Comparison of ENCODE assay signal across 17 cellular contexts in genomic region chr18:77091366-77091765, GRCh38. TPM values are rescaled to one million over a fixed set of nuclear protein-coding genes. Genes with fewer than 3 reads are reported as not detected.
DNase-seq lines count a peak whose midpoint lies in the region; ATAC-seq, FAIRE-seq and TF ChIP-seq lines count a peak whose summit lies in the region.
"Had no signal": no experiment of that assay in that cellular context is flagged by ENCODE, and none has a peak within 500 bp of the region (broad histone marks: within the 10 kb centered on the region; RNA-seq: fewer than 3 reads in every experiment).

No MANE protein-coding gene starts in this region.

- no peak overlapping the region for H4K8ac ChIP-seq in mesenchymal stem cell (ENCODE audit: low read length)

- no peak overlapping the region for H2BK120ac ChIP-seq in mesenchymal stem cell (ENCODE audit: low read depth, low read length)

- peak overlapping the region; percentile 50 for H2AK5ac ChIP-seq in mesenchymal stem cell (ENCODE audit: low read length, severe bottlenecking)

- no peaks in the 10 kb centered on the region for H3K9me3 ChIP-seq in mesenchymal stem cell (ENCODE audit: control insufficient read depth, low read length)
- no peaks in the 10 kb centered on the region for H3K9me3 ChIP-seq in small intestine (ENCODE audit: control insufficient read depth, low read depth)
- no peaks in the 10 kb centered on the region for H3K9me3 ChIP-seq in hepatocyte (ENCODE audit: low read depth)
- H3K9me3 ChIP-seq: heart right ventricle, vagina had no signal

- TF ChIP-seq CTCF in type B pancreatic cell (conservative IDR thresholded peaks at IDR 0.05) (no peak), hepatocyte (IDR thresholded peaks at IDR 0.05; ENCODE audit: poor library complexity) (no peak)

- no peak overlapping the region for H2BK5ac ChIP-seq in mesenchymal stem cell (ENCODE audit: low read depth, low read length, poor library complexity, severe bottlenecking)

- no peaks in the 10 kb centered on the region for H3K79me2 ChIP-seq in hepatocyte

- H3K27ac ChIP-seq in mesenchymal stem cell (ENCODE audit: low read length, poor library complexity, severe bottlenecking) (no peak overlapping the region), small intestine (ENCODE audit: low read depth in 1 of 2, low read length in 1 of 2) (no peak overlapping the region), hepatocyte (no peak overlapping the region)
- H3K27ac ChIP-seq: vagina had no signal

- H3K9me3 Mint-ChIP-seq in activated naive CD8-positive, alpha-beta T cell treated with anti-CD3 and anti-CD28 coated beads, Interleukin-2, amount 10 ng/mL, durations not matched to agents 7 days and 5 days: no peaks in the 10 kb centered on the region
- H3K9me3 Mint-ChIP-seq in activated naive CD8-positive, alpha-beta T cell treated with anti-CD3 and anti-CD28 coated beads for 36 hours: no peaks in the 10 kb centered on the region
- no peaks in the 10 kb centered on the region for H3K9me3 Mint-ChIP-seq in type B pancreatic cell
- H3K9me3 Mint-ChIP-seq: mesothelial cell of epicardium had no signal

- no peak overlapping the region for H3K4ac ChIP-seq in mesenchymal stem cell (ENCODE audit: low read depth in 1 of 2, low read length in 2 of 2)

- POLR2A ChIA-PET in activated naive CD8-positive, alpha-beta T cell treated with anti-CD3 and anti-CD28 coated beads, Interleukin-2, amount 10 ng/mL, durations not matched to agents 7 days and 5 days (lab: Charles Lee): interaction anchor here (1.6 to 2.1 kb wide), 2 partner anchors 11 to 40 kb away, joined by 5 to 6 read pairs; no protein-coding TSS in a partner anchor

- no peak overlapping the region for H3K18ac ChIP-seq in mesenchymal stem cell (ENCODE audit: low read depth in 1 of 2, low read length in 2 of 2)

- H3K4me2 ChIP-seq in mesenchymal stem cell (ENCODE audit: low read length, poor library complexity, severe bottlenecking): no peak overlapping the region
- no peak overlapping the region for H3K4me2 ChIP-seq in hepatocyte

- no peak overlapping the region for H3K9ac ChIP-seq in mesenchymal stem cell (ENCODE audit: low read length)

- peak overlapping the region; percentile 28 for H3K27ac Mint-ChIP-seq in activated naive CD8-positive, alpha-beta T cell treated with anti-CD3 and anti-CD28 coated beads, Interleukin-2, amount 10 ng/mL, durations not matched to agents 7 days and 5 days
- no peak overlapping the region for H3K27ac Mint-ChIP-seq in activated naive CD8-positive, alpha-beta T cell treated with anti-CD3 and anti-CD28 coated beads for 36 hours
- H3K27ac Mint-ChIP-seq in type B pancreatic cell: no peak overlapping the region

- FAIRE-seq in small intestine (lab: Jason Lieb, UNC): no peak

- H4K91ac ChIP-seq in mesenchymal stem cell (ENCODE audit: low read length): no peak overlapping the region

- ATAC-seq in activated naive CD8-positive, alpha-beta T cell treated with anti-CD3 and anti-CD28 coated beads, Interleukin-2, amount 10 ng/mL, durations not matched to agents 7 days and 5 days (ENCODE audit: low read depth): no peak
- ATAC-seq: left lobe of liver had no signal

- WGBS in mesenchymal stem cell: 94% methylated on average over 5 of the region's 5 CpGs
- WGBS in small intestine, 3 donors: 94 to 98% (median 94%) methylated on average over 5 of the region's 5 CpGs
- 98% methylated on average over 5 of the region's 5 CpGs for WGBS in hepatocyte (ENCODE audit: low lambda C conversion rate, missing lambda C conversion rate)

- H3K23ac ChIP-seq in mesenchymal stem cell (ENCODE audit: low read length in 2 of 2): no peak overlapping the region

- peaks cover 39% of the 10 kb centered on the region for H3K4me1 Mint-ChIP-seq in activated naive CD8-positive, alpha-beta T cell treated with anti-CD3 and anti-CD28 coated beads, Interleukin-2, amount 10 ng/mL, durations not matched to agents 7 days and 5 days
- H3K4me1 Mint-ChIP-seq in activated naive CD8-positive, alpha-beta T cell treated with anti-CD3 and anti-CD28 coated beads for 36 hours: peaks cover 42% of the 10 kb centered on the region
- peaks cover 61% of the 10 kb centered on the region for H3K4me1 Mint-ChIP-seq in type B pancreatic cell (ENCODE audit: unreplicated experiment)

- H3K4me3 ChIP-seq in mesenchymal stem cell (ENCODE audit: insufficient read depth in 1 of 2, low read depth in 1 of 2, low read length in 2 of 2): no peak overlapping the region
- H3K4me3 ChIP-seq in small intestine (ENCODE audit: low read depth in 1 of 2, low read length in 2 of 2): no peak overlapping the region
- no peak overlapping the region for H3K4me3 ChIP-seq in hepatocyte
- H3K4me3 ChIP-seq: heart right ventricle, vagina had no signal

- no peak overlapping the region for H3K4me3 Mint-ChIP-seq in activated naive CD8-positive, alpha-beta T cell treated with anti-CD3 and anti-CD28 coated beads, Interleukin-2, amount 10 ng/mL, durations not matched to agents 7 days and 5 days
- no peak overlapping the region for H3K4me3 Mint-ChIP-seq in activated naive CD8-positive, alpha-beta T cell treated with anti-CD3 and anti-CD28 coated beads for 36 hours
- H3K4me3 Mint-ChIP-seq in type B pancreatic cell: no peak overlapping the region
- H3K4me3 Mint-ChIP-seq: mesothelial cell of epicardium had no signal

- H3K36me3 Mint-ChIP-seq in activated naive CD8-positive, alpha-beta T cell treated with anti-CD3 and anti-CD28 coated beads, Interleukin-2, amount 10 ng/mL, durations not matched to agents 7 days and 5 days: peaks cover 45% of the 10 kb centered on the region
- H3K36me3 Mint-ChIP-seq in activated naive CD8-positive, alpha-beta T cell treated with anti-CD3 and anti-CD28 coated beads for 36 hours: peaks cover 35% of the 10 kb centered on the region
- no peaks in the 10 kb centered on the region for H3K36me3 Mint-ChIP-seq in type B pancreatic cell
- H3K36me3 Mint-ChIP-seq: mesothelial cell of epicardium had no signal

- no peaks in the 10 kb centered on the region for H4K20me1 ChIP-seq in hepatocyte (ENCODE audit: insufficient read depth, poor library complexity, severe bottlenecking)

- H3K4me1 ChIP-seq in mesenchymal stem cell (ENCODE audit: control insufficient read depth, insufficient read depth, low read depth, low read length) (peaks cover 38% of the 10 kb centered on the region), small intestine (ENCODE audit: control insufficient read depth in 2 of 2, insufficient read depth in 1 of 2, low read depth in 1 of 2, low read length in 1 of 2) (peaks cover 0 to 2% of the 10 kb centered on the region in 2 donors), hepatocyte (ENCODE audit: insufficient read depth) (peaks cover 28% of the 10 kb centered on the region)

- peaks cover 26% of the 10 kb centered on the region for H3K79me1 ChIP-seq in mesenchymal stem cell (replicated peaks; ENCODE audit: low read length, poor library complexity, severe bottlenecking)

- peak overlapping the region in 1 of 2 experiments; percentile 22 for H2BK12ac ChIP-seq in mesenchymal stem cell (ENCODE audit: low read length in 2 of 2)

- H3K27me3 ChIP-seq in mesenchymal stem cell (ENCODE audit: control insufficient read depth in 1 of 2, insufficient read depth in 1 of 2, low read length in 2 of 2) (no peaks in the 10 kb centered on the region), small intestine (ENCODE audit: control insufficient read depth in 2 of 2, insufficient read depth in 2 of 2, low read length in 2 of 2) (no peaks in the 10 kb centered on the region), hepatocyte (no peaks in the 10 kb centered on the region)
- H3K27me3 ChIP-seq: heart right ventricle, vagina had no signal

- H3K9me2 ChIP-seq in hepatocyte (replicated peaks; ENCODE audit: insufficient read depth): no peaks in the 10 kb centered on the region

- no peaks in the 10 kb centered on the region for H3K27me3 Mint-ChIP-seq in activated naive CD8-positive, alpha-beta T cell treated with anti-CD3 and anti-CD28 coated beads, Interleukin-2, amount 10 ng/mL, durations not matched to agents 7 days and 5 days
- no peaks in the 10 kb centered on the region for H3K27me3 Mint-ChIP-seq in activated naive CD8-positive, alpha-beta T cell treated with anti-CD3 and anti-CD28 coated beads for 36 hours
- no peaks in the 10 kb centered on the region for H3K27me3 Mint-ChIP-seq in type B pancreatic cell

- no peak for DNase-seq in activated naive CD8-positive, alpha-beta T cell treated with anti-CD3 and anti-CD28 coated beads, Interleukin-2, amount 10 ng/mL, durations not matched to agents 7 days and 5 days
- no peak for DNase-seq in activated naive CD8-positive, alpha-beta T cell treated with anti-CD3 and anti-CD28 coated beads for 36 hours
- DNase-seq in NCI-H69 (lab: John Stamatoyannopoulos, UW) (peak; percentile 76), mesenchymal stem cell (no peak), small intestine (no peak), type B pancreatic cell (ENCODE audit: extremely low spot score, unreplicated experiment) (no peak), hepatocyte (ENCODE audit: low spot score) (no peak)
- DNase-seq: activated CD4-positive, alpha-beta T cell treated with anti-CD3 and anti-CD28 coated beads, Interleukin-2, amount 50 U/mL, for 4 hours; activated naive CD4-positive, alpha-beta T cell treated with Interleukin-2 at 50 U/mL for 16 hours; activated T-cell treated with anti-CD3 and anti-CD28 coated beads for 4 hours; aorta; caudate nucleus; heart right ventricle; NCI-H2107 had no signal

- no peak overlapping the region for H2BK15ac ChIP-seq in mesenchymal stem cell (ENCODE audit: low read depth, poor library complexity, severe bottlenecking)

- H3K14ac ChIP-seq in mesenchymal stem cell (ENCODE audit: low read length in 2 of 2): no peak overlapping the region

- peaks cover 8 to 28% of the 10 kb centered on the region in 2 experiments for H3K36me3 ChIP-seq in mesenchymal stem cell (ENCODE audit: control insufficient read depth in 1 of 2, insufficient read depth in 2 of 2, low read depth in 1 of 2, low read length in 2 of 2)
- peaks cover 0 to 2% of the 10 kb centered on the region in 2 donors for H3K36me3 ChIP-seq in small intestine (ENCODE audit: control insufficient read depth in 2 of 2, insufficient read depth in 2 of 2, low read length in 2 of 2)
- H3K36me3 ChIP-seq in hepatocyte (replicated peaks; ENCODE audit: insufficient read depth, low read depth): no peaks in the 10 kb centered on the region
- H3K36me3 ChIP-seq: vagina had no signal

- H2AFZ ChIP-seq in mesenchymal stem cell (ENCODE audit: low read depth, low read length) (no peak overlapping the region), hepatocyte (no peak overlapping the region)

RNA-seq across cellular contexts. Expression of gene MBP, which starts 41.2 kb away (rescaled TPM):
- total RNA-seq in activated naive CD8-positive, alpha-beta T cell treated with anti-CD3 and anti-CD28 coated beads, Interleukin-2, amount 10 ng/mL, durations not matched to agents 7 days and 5 days: 100 to 1,000 TPM; 138 to 148 TPM
- total RNA-seq in activated naive CD8-positive, alpha-beta T cell treated with anti-CD3 and anti-CD28 coated beads for 36 hours: 10 to 100 TPM; 41.2 to 45.9 TPM
- 7.6 TPM for polyA plus RNA-seq in mesenchymal stem cell (2013, experiment 1 of 2)
- polyA plus RNA-seq in mesenchymal stem cell (2013, experiment 2 of 2): 8.8 TPM
- polyA plus RNA-seq in small intestine: 10 to 100 TPM; 14.3 to 25.1 (median 20.8) TPM
- total RNA-seq in type B pancreatic cell (ENCODE audit: low replicate concordance): 14.5 and 34.0 TPM in 2 replicates
- 21.0 and 22.1 TPM in 2 replicates for total RNA-seq in hepatocyte
- polyA plus RNA-seq in hepatocyte: 21.0 and 21.6 TPM in 2 replicates
